ENCODE assay signal across 19 cellular contexts in the genomic region with DNA sequence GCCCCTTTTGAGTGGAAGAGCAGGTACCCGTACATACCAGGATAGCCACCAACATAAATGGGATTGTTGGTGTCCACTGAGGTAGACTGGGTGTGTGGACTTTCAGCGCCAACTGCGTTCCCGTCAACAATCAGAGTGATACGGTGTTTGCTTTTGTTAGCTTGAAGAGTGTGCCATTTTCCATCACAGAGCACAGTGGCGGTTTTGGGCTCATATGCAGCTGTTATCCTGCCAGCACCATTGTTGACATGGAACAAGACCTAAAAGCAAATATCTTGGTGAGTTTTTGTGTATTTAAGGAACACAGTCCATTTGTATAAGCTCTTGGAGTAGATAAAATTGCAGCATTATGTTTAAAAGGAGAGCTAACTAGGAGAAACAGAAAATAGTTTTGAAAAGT.
"Had no signal": no experiment of that assay in that cellular context is flagged by ENCODE, and none has a peak within 500 bp of the region (broad histone marks: within the 10 kb centered on the region; RNA-seq: fewer than 3 reads in every experiment).

No MANE protein-coding gene starts in this region.

- H3K36me3 ChIP-seq: colonic mucosa, lower lobe of right lung, ovary, sigmoid colon, thoracic aorta had no signal

- H3K27me3 Mint-ChIP-seq: central memory CD8-positive, alpha-beta T cell had no signal

- H3K27ac Mint-ChIP-seq: activated T-cell treated with anti-CD3 and anti-CD28 coated beads, Interleukin-2, amount 50 U/mL, for 72 hours; natural killer cell; stimulated activated effector memory CD8-positive, alpha-beta T cell treated with anti-CD3 and anti-CD28 coated beads, Interleukin-12 subunit alpha, Interleukin-12 subunit beta, amount 100 ng/mL, for 72 hours had no signal

- H3K27ac ChIP-seq: colonic mucosa, foreskin keratinocyte, lower lobe of right lung, ovary, sigmoid colon, thoracic aorta had no signal

- ATAC-seq: activated T-cell treated with anti-CD3 and anti-CD28 coated beads, Interleukin-2, amount 50 U/mL, for 72 hours; foreskin keratinocyte; left colon; natural killer cell; stimulated activated effector memory CD8-positive, alpha-beta T cell treated with anti-CD3 and anti-CD28 coated beads, Interleukin-12 subunit alpha, Interleukin-12 subunit beta, amount 100 ng/mL, for 72 hours had no signal

- DNase-seq: activated CD4-positive, alpha-beta T cell treated with anti-CD3 and anti-CD28 coated beads, Interleukin-2, amount 50 U/mL, for 4 hours; activated effector memory CD4-positive, alpha-beta T cell treated with anti-CD3 and anti-CD28 coated beads, Interleukin-2, amount 50 U/mL, for 16 hours; activated naive CD4-positive, alpha-beta T cell treated with anti-CD3 and anti-CD28 coated beads, Interleukin-2, amount 50 U/mL, for 16 hours; activated T-cell treated with anti-CD3 and anti-CD28 coated beads, Interleukin-2, amount 50 U/mL, for 72 hours; aorta; colonic mucosa; foreskin keratinocyte; glutamatergic neuron; hypothalamus; islet precursor cell; left colon; lower lobe of right lung; natural killer cell; ovary; sigmoid colon; stimulated activated CD4-positive, alpha-beta T cell treated with anti-CD3 and anti-CD28 coated beads, Interleukin-4, amount 100 ng/mL, for 24 hours had no signal

- H3K9me3 ChIP-seq: colonic mucosa, lower lobe of right lung, ovary, sigmoid colon, thoracic aorta had no signal

- H3K4me1 Mint-ChIP-seq: central memory CD8-positive, alpha-beta T cell; natural killer cell; stimulated activated effector memory CD8-positive, alpha-beta T cell treated with anti-CD3 and anti-CD28 coated beads, Interleukin-12 subunit alpha, Interleukin-12 subunit beta, amount 100 ng/mL, for 72 hours had no signal

- H3K4me3 Mint-ChIP-seq: activated T-cell treated with anti-CD3 and anti-CD28 coated beads, Interleukin-2, amount 50 U/mL, for 72 hours; central memory CD8-positive, alpha-beta T cell; natural killer cell; stimulated activated effector memory CD8-positive, alpha-beta T cell treated with anti-CD3 and anti-CD28 coated beads, Interleukin-12 subunit alpha, Interleukin-12 subunit beta, amount 100 ng/mL, for 72 hours had no signal

- H3K4me1 ChIP-seq: foreskin keratinocyte, lower lobe of right lung, sigmoid colon had no signal

- H3K27me3 ChIP-seq: colonic mucosa, foreskin keratinocyte, ovary, sigmoid colon had no signal

- H3K4me3 ChIP-seq: colonic mucosa, lower lobe of right lung, ovary, sigmoid colon, thoracic aorta had no signal

- H3K36me3 Mint-ChIP-seq: natural killer cell; stimulated activated effector memory CD8-positive, alpha-beta T cell treated with anti-CD3 and anti-CD28 coated beads, Interleukin-12 subunit alpha, Interleukin-12 subunit beta, amount 100 ng/mL, for 72 hours had no signal
